Comparison of ENCODE assay signal across 19 cellular contexts in the genomic region with DNA sequence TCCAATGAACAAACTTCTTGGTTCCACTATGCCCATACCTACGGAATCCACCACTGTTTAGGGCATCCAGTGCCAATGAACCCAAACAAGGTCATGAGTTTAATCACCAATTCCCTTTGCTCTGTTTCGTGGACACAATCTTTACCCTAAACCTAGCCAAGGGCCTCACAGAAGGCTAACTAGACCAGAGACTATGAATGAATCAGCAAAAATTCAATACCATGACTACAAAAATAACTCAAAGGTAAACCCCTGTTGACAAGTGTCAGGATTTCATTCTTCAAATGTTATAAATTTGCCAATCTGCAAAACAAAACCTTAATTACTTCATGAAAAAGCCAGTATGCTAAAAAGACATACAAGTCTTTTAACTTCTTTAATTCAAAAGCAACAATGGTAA.
"Had no signal": no experiment of that assay in that cellular context is flagged by ENCODE, and none has a peak within 500 bp of the region (broad histone marks: within the 10 kb centered on the region; RNA-seq: fewer than 3 reads in every experiment).

No MANE protein-coding gene starts in this region.

- H3K27ac ChIP-seq: neutrophil had no signal

- H3K4me3 ChIP-seq: heart right ventricle, tibial artery had no signal

- H3K9me3 Mint-ChIP-seq: activated CD4-positive, alpha-beta T cell treated with anti-CD3 and anti-CD28 coated beads, Interleukin-2, amount 10 ng/mL, durations not matched to agents 24 days and 14 days; activated CD8-positive, alpha-beta T cell treated with anti-CD3 and anti-CD28 coated beads for 36 hours; activated naive CD4-positive, alpha-beta T cell treated with anti-CD3 and anti-CD28 coated beads, Interleukin-2, amount 10 ng/mL, durations not matched to agents 7 days and 5 days; activated naive CD8-positive, alpha-beta T cell treated with anti-CD3 and anti-CD28 coated beads, Interleukin-2, amount 50 U/mL, for 24 hours; activated T-cell treated with anti-CD3 and anti-CD28 coated beads, Interleukin-2, amount 50 U/mL, for 24 hours; immature natural killer cell; naive thymus-derived CD8-positive, alpha-beta T cell; T-cell had no signal

- H3K27ac Mint-ChIP-seq: activated CD4-positive, alpha-beta T cell treated with anti-CD3 and anti-CD28 coated beads, Interleukin-2, amount 10 ng/mL, durations not matched to agents 24 days and 14 days; activated CD8-positive, alpha-beta T cell treated with anti-CD3 and anti-CD28 coated beads for 36 hours; activated naive CD4-positive, alpha-beta T cell treated with anti-CD3 and anti-CD28 coated beads, Interleukin-2, amount 10 ng/mL, durations not matched to agents 7 days and 5 days; activated naive CD8-positive, alpha-beta T cell treated with anti-CD3 and anti-CD28 coated beads, Interleukin-2, amount 50 U/mL, for 24 hours; activated T-cell treated with anti-CD3 and anti-CD28 coated beads, Interleukin-2, amount 50 U/mL, for 24 hours; immature natural killer cell; naive thymus-derived CD8-positive, alpha-beta T cell; T-cell had no signal

- H3K4me1 Mint-ChIP-seq: activated CD4-positive, alpha-beta T cell treated with anti-CD3 and anti-CD28 coated beads, Interleukin-2, amount 10 ng/mL, durations not matched to agents 24 days and 14 days; activated naive CD4-positive, alpha-beta T cell treated with anti-CD3 and anti-CD28 coated beads, Interleukin-2, amount 10 ng/mL, durations not matched to agents 7 days and 5 days; activated naive CD8-positive, alpha-beta T cell treated with anti-CD3 and anti-CD28 coated beads, Interleukin-2, amount 50 U/mL, for 24 hours; immature natural killer cell; T-cell had no signal

- ATAC-seq: activated CD8-positive, alpha-beta T cell treated with anti-CD3 and anti-CD28 coated beads for 36 hours; activated naive CD8-positive, alpha-beta T cell treated with anti-CD3 and anti-CD28 coated beads, Interleukin-2, amount 50 U/mL, for 24 hours; esophagus mucosa; heart right ventricle; naive thymus-derived CD8-positive, alpha-beta T cell; stimulated activated naive CD8-positive, alpha-beta T cell treated with anti-CD3 and anti-CD28 coated beads, Interleukin-15, Interleukin-2, amounts not matched to agents 100 U/mL and 50 U/mL, for 24 hours; T-cell had no signal

- H3K27me3 Mint-ChIP-seq: activated CD4-positive, alpha-beta T cell treated with anti-CD3 and anti-CD28 coated beads, Interleukin-2, amount 10 ng/mL, durations not matched to agents 24 days and 14 days; activated CD8-positive, alpha-beta T cell treated with anti-CD3 and anti-CD28 coated beads for 36 hours; activated naive CD4-positive, alpha-beta T cell treated with anti-CD3 and anti-CD28 coated beads, Interleukin-2, amount 10 ng/mL, durations not matched to agents 7 days and 5 days; activated naive CD8-positive, alpha-beta T cell treated with anti-CD3 and anti-CD28 coated beads, Interleukin-2, amount 50 U/mL, for 24 hours; activated T-cell treated with anti-CD3 and anti-CD28 coated beads, Interleukin-2, amount 50 U/mL, for 24 hours; naive thymus-derived CD8-positive, alpha-beta T cell; T-cell had no signal

- DNase-seq: activated CD4-positive, alpha-beta T cell treated with anti-CD3 and anti-CD28 coated beads, Interleukin-2, amount 10 ng/mL, durations not matched to agents 24 days and 14 days; activated CD8-positive, alpha-beta T cell treated with anti-CD3 and anti-CD28 coated beads for 36 hours; activated naive CD4-positive, alpha-beta T cell treated with anti-CD3 and anti-CD28 coated beads, Interleukin-2, amount 10 ng/mL, durations not matched to agents 7 days and 5 days; activated naive CD8-positive, alpha-beta T cell treated with anti-CD3 and anti-CD28 coated beads, Interleukin-2, amount 50 U/mL, for 24 hours; activated T-cell treated with anti-CD3 and anti-CD28 coated beads, Interleukin-2, amount 50 U/mL, for 24 hours; cerebellar nuclear complex; effector CD4-positive, alpha-beta T cell; heart right ventricle; immature natural killer cell; mesendoderm; naive thymus-derived CD8-positive, alpha-beta T cell; retina; stimulated activated naive CD8-positive, alpha-beta T cell treated with anti-CD3 and anti-CD28 coated beads, Interleukin-15, Interleukin-2, amounts not matched to agents 100 U/mL and 50 U/mL, for 24 hours; substantia nigra; T-cell; T-helper 9 cell; tibial artery had no signal

- H3K4me3 Mint-ChIP-seq: activated CD4-positive, alpha-beta T cell treated with anti-CD3 and anti-CD28 coated beads, Interleukin-2, amount 10 ng/mL, durations not matched to agents 24 days and 14 days; activated CD8-positive, alpha-beta T cell treated with anti-CD3 and anti-CD28 coated beads for 36 hours; activated naive CD4-positive, alpha-beta T cell treated with anti-CD3 and anti-CD28 coated beads, Interleukin-2, amount 10 ng/mL, durations not matched to agents 7 days and 5 days; activated naive CD8-positive, alpha-beta T cell treated with anti-CD3 and anti-CD28 coated beads, Interleukin-2, amount 50 U/mL, for 24 hours; activated T-cell treated with anti-CD3 and anti-CD28 coated beads, Interleukin-2, amount 50 U/mL, for 24 hours; immature natural killer cell; naive thymus-derived CD8-positive, alpha-beta T cell; T-cell had no signal

- H3K9me3 ChIP-seq: heart right ventricle, neutrophil, tibial artery had no signal

- H3K27me3 ChIP-seq: heart right ventricle, neutrophil, tibial artery had no signal

- H3K36me3 Mint-ChIP-seq: immature natural killer cell had no signal

- H3K36me3 ChIP-seq: heart right ventricle, neutrophil, tibial artery had no signal
